ENCODE assay signal across 1 cellular context in the genomic region with DNA sequence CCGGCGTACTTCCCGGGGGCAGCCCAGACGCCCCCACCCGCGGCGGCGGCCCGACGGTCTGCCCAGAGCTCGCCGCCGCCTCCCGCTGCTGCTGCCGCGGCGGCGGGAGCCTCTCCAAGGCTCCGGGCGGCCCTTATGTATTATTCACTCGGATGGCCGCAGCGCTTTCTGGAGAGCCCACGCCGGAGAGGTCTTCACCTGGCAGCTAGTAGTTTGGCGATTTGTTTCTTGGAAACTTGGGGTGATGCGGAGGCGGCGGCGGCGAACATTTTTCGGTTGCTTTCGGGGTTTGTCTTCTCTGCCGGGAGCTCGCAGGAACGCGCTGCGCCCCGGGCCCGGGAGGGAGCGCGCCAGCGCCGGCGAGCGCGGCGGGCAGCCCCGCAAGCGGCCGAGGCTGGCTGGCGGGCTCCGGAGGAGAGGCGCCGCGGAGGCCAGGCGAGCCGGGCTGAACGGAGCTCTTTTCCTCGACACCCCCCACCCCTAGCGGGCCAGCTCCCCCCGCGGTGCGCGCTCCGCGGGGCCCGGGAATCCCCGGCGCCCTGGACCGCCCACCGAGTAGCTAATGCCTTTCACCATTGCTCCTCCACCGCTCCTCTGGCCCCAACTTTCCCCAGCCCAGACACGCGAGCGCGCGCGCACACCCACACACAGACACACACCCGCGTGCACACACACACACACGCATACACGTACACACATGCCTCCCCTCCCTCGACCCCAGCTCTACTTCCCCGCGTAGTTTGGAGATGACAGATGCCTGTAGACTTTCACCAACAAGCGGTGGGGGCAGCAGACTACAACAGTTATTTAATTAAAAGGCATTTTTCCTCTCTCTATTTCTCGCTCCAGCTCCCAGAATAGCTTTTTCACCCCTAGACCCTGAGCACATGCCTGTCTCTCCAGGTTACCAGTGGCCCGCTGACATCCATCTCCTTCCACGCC.
TF ChIP-seq lines count a peak whose summit lies in the region.

No MANE protein-coding gene starts in this region.

TF ChIP-seq in HCT116, 20 proteins besides CTCF, POLR2A, EP300 and RAD21 (continued from another document):
- TF ChIP-seq, protein P1, sequence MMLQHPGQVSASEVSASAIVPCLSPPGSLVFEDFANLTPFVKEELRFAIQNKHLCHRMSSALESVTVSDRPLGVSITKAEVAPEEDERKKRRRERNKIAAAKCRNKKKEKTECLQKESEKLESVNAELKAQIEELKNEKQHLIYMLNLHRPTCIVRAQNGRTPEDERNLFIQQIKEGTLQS (IDR thresholded peaks at IDR 0.05) = no peak
- TF ChIP-seq SIN3A (IDR thresholded peaks at IDR 0.05; ENCODE audit: low read depth) (no peak), YY1 (IDR thresholded peaks at IDR 0.05; ENCODE audit: extremely low read depth, insufficient replicate concordance, low read depth, low read length) (no peak), ZFX (IDR thresholded peaks at IDR 0.05) (no peak), ZNF274 (IDR thresholded peaks at IDR 0.05; ENCODE audit: low read depth, low read length) (no peak)
- TF ChIP-seq, protein P2, sequence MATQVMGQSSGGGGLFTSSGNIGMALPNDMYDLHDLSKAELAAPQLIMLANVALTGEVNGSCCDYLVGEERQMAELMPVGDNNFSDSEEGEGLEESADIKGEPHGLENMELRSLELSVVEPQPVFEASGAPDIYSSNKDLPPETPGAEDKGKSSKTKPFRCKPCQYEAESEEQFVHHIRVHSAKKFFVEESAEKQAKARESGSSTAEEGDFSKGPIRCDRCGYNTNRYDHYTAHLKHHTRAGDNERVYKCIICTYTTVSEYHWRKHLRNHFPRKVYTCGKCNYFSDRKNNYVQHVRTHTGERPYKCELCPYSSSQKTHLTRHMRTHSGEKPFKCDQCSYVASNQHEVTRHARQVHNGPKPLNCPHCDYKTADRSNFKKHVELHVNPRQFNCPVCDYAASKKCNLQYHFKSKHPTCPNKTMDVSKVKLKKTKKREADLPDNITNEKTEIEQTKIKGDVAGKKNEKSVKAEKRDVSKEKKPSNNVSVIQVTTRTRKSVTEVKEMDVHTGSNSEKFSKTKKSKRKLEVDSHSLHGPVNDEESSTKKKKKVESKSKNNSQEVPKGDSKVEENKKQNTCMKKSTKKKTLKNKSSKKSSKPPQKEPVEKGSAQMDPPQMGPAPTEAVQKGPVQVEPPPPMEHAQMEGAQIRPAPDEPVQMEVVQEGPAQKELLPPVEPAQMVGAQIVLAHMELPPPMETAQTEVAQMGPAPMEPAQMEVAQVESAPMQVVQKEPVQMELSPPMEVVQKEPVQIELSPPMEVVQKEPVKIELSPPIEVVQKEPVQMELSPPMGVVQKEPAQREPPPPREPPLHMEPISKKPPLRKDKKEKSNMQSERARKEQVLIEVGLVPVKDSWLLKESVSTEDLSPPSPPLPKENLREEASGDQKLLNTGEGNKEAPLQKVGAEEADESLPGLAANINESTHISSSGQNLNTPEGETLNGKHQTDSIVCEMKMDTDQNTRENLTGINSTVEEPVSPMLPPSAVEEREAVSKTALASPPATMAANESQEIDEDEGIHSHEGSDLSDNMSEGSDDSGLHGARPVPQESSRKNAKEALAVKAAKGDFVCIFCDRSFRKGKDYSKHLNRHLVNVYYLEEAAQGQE (IDR thresholded peaks at IDR 0.05; ENCODE audit: low read depth) = no peak
